ENCODE assay signal across 8 cellular contexts in the genomic region with DNA sequence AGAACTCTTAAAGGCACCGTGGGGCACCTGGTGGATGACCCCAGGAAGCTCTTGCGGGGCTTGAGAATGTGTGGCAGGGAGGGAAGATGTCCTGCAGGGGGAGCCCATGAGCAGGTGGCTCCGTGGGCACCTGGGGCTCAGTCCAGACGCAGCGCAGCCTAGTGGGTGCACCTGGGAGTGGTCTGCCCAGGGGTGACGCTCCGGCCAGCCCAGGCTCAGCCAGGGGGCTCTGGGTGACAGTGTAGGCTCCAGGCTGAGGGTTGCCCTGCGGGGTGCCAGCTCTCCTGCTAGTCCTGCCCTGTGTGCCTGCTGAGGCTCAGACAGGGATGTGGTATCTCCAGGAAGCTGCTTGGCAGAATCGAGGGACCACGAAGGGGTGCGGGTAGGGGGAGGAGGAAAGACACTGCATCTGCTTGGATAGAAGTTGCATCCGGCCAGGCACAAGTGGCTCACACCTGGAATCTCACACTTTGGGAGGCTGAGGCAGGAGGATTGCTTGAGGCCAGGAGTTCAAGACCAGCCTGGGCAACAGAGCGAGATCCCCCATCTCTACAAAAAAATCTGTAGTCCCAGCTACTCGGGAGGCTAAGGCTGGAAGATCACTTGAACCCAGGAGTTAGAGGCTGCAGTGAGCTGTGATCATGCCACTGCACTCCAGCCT. TPM values are rescaled to one million over a fixed set of nuclear protein-coding genes. Genes with fewer than 3 reads are reported as not detected.
DNase-seq lines count a peak whose midpoint lies in the region; ATAC-seq and TF ChIP-seq lines count a peak whose summit lies in the region.

No MANE protein-coding gene starts in this region.

- H3K9ac ChIP-seq in smooth muscle cell (ENCODE audit: low read depth): no peak overlapping the region

- peaks cover 6% of the 10 kb centered on the region for H3K79me2 ChIP-seq in smooth muscle cell (ENCODE audit: low read depth)

- H3K9me3 ChIP-seq in BE2C: no peaks in the 10 kb centered on the region
- H3K9me3 ChIP-seq in MG63: no peaks in the 10 kb centered on the region
- H3K9me3 ChIP-seq in smooth muscle cell (replicated peaks; ENCODE audit: low read depth): no peaks in the 10 kb centered on the region

- H3K4me3 ChIP-seq in BE2C (ENCODE audit: low read depth, low read length) (no peak overlapping the region), MG63 (no peak overlapping the region), smooth muscle cell (no peak overlapping the region)

- peak; percentile 83 for ATAC-seq in GM19438 (IDR thresholded peaks at IDR 0.05; ENCODE audit: low read depth, unreplicated experiment)
- peak; percentile 69 to 71 for ATAC-seq in left cardiac atrium

- no peaks in the 10 kb centered on the region for H3K4me1 ChIP-seq in BE2C
- H3K4me1 ChIP-seq in smooth muscle cell (ENCODE audit: low read depth): no peaks in the 10 kb centered on the region

- H3K36me3 ChIP-seq in BE2C: no peaks in the 10 kb centered on the region
- H3K36me3 ChIP-seq in MG63: peaks cover 15% of the 10 kb centered on the region
- H3K36me3 ChIP-seq in smooth muscle cell (ENCODE audit: low read depth): no peaks in the 10 kb centered on the region

- WGBS in smooth muscle cell (ENCODE audit: low lambda C conversion rate): 53% methylated on average over 14 of the region's 14 CpGs

- DNase-seq in BE2C (peak; percentile 82), MG63 (peak; percentile 66), SKM-1 treated with dmso at 0.1 percent for 144 hours (lab: John Stamatoyannopoulos, UW; ENCODE audit: unreplicated experiment) (peak; percentile 86), left cardiac atrium (peak; percentile 77), smooth muscle cell (lab: John Stamatoyannopoulos, UW; ENCODE audit: unreplicated experiment) (no peak), NCI-H446 treated with DMSO at 0.1 percent for 48 hours (lab: John Stamatoyannopoulos, UW) (no peak)
- DNase-seq in activated naive CD4-positive, alpha-beta T cell treated with anti-CD3 and anti-CD28 coated beads, Interleukin-2, amount 50 U/mL, for 16 hours: peak; percentile 81

- H3K27me3 ChIP-seq in BE2C (no peaks in the 10 kb centered on the region), MG63 (no peaks in the 10 kb centered on the region), smooth muscle cell (ENCODE audit: low read depth) (no peaks in the 10 kb centered on the region)

- H4K20me1 ChIP-seq in smooth muscle cell (ENCODE audit: low read depth): peaks cover 26% of the 10 kb centered on the region

- H3F3A ChIP-seq in smooth muscle cell (ENCODE audit: low read depth): peaks cover 5% of the 10 kb centered on the region

- TF ChIP-seq CTCF in BE2C (IDR thresholded peaks at IDR 0.05; ENCODE audit: low read depth, low read length) (peak; percentile 88), smooth muscle cell (IDR thresholded peaks at IDR 0.05; ENCODE audit: borderline replicate concordance, insufficient read depth, poor library complexity, severe bottlenecking) (peak; percentile 63)

- no peak overlapping the region for H3K27ac ChIP-seq in smooth muscle cell (ENCODE audit: low read depth)

- H2AFZ ChIP-seq in smooth muscle cell (ENCODE audit: low read depth): no peak overlapping the region

- H3K4me2 ChIP-seq in smooth muscle cell: no peak overlapping the region

- intact Hi-C loops in left cardiac atrium (cut with DNase I): no loop called here

RNA-seq across cellular contexts. Expression of a gene that starts 15.0 kb away (rescaled TPM):
- 9.4 TPM for polyA plus RNA-seq in BE2C (2012; ENCODE audit: insufficient read depth, insufficient read length, low read depth)
- 87.7 and 149 TPM in 2 replicates for total RNA-seq in MG63 (2014; rRNA removed; shearing (Covaris generic); ENCODE audit: low replicate concordance)
- total RNA-seq in left cardiac atrium: 10 to 100 TPM; 28.6 to 37.3 TPM
- total RNA-seq in smooth muscle cell: 47.1 and 57.1 TPM in 2 replicates
- 77.1 and 92.4 TPM in 2 replicates for polyA plus RNA-seq in smooth muscle cell

RNA-seq across cellular contexts. Expression of a gene that starts 26.1 kb away (rescaled TPM):
- polyA plus RNA-seq in BE2C (2012; ENCODE audit: insufficient read depth, insufficient read length, low read depth): 4.7 TPM
- total RNA-seq in MG63 (2014; rRNA removed; shearing (Covaris generic); ENCODE audit: low replicate concordance): 6.3 and 6.5 TPM in 2 replicates
- total RNA-seq in left cardiac atrium (10 to 100 TPM; 33.4 to 55.1 TPM), smooth muscle cell (6.8 and 9.7 TPM in 2 replicates)
- 11.5 and 11.6 TPM in 2 replicates for polyA plus RNA-seq in smooth muscle cell

RNA-seq across cellular contexts. Expression of a gene that starts 35.7 kb away (rescaled TPM):
- polyA plus RNA-seq in BE2C (2012; ENCODE audit: insufficient read depth, insufficient read length, low read depth): not detected
- not detected in 2 replicates for total RNA-seq in MG63 (2014; rRNA removed; shearing (Covaris generic); ENCODE audit: low replicate concordance)
- total RNA-seq in left cardiac atrium (under 1 TPM in 1 of 2 donors, not detected in 1; 0.56 TPM), smooth muscle cell (0.45 TPM in 1 of 2 replicates, not detected in the other)
- not detected in 2 replicates for polyA plus RNA-seq in smooth muscle cell

RNA-seq across cellular contexts. Expression of a gene that starts 48.0 kb away (rescaled TPM):
- not detected for polyA plus RNA-seq in BE2C (2012; ENCODE audit: insufficient read depth, insufficient read length, low read depth)
- total RNA-seq in MG63 (2014; rRNA removed; shearing (Covaris generic); ENCODE audit: low replicate concordance): not detected in 2 replicates
- total RNA-seq in left cardiac atrium (under 1 TPM; 0.18 to 0.21 TPM), smooth muscle cell (0.31 and 1.5 TPM in 2 replicates)
- polyA plus RNA-seq in smooth muscle cell: 0.63 and 1.5 TPM in 2 replicates

RNA-seq across cellular contexts. Expression of a gene that starts 59.0 kb away (rescaled TPM):
- polyA plus RNA-seq in BE2C (2012; ENCODE audit: insufficient read depth, insufficient read length, low read depth): 86.8 TPM
- total RNA-seq in MG63 (2014; rRNA removed; shearing (Covaris generic); ENCODE audit: low replicate concordance): 146 and 155 TPM in 2 replicates
- total RNA-seq in left cardiac atrium (10 to 100 TPM; 47.7 to 54.8 TPM), smooth muscle cell (126 and 129 TPM in 2 replicates)
- polyA plus RNA-seq in smooth muscle cell: 124 and 151 TPM in 2 replicates

Comparison
In these comparisons a context has a peak if more than half of its experiments do, and no peak if none do; other contexts are left out.
1. DNase-seq: peak in BE2C (single experiment), MG63 (single experiment), SKM-1 treated with dmso at 0.1 percent for 144 hours (single experiment), activated naive CD4-positive, alpha-beta T cell treated with anti-CD3 and anti-CD28 coated beads, Interleukin-2, amount 50 U/mL, for 16 hours (single experiment) and left cardiac atrium (single experiment); none in smooth muscle cell (single experiment) and NCI-H446 treated with DMSO at 0.1 percent for 48 hours (single experiment).